Comparison of ENCODE assay signal across 1 cellular context in genomic region chr16:1474047-1474446, GRCh38.
TF ChIP-seq lines count a peak whose summit lies in the region.

No MANE protein-coding gene starts in this region.

TF ChIP-seq in GM12878, 131 proteins besides CTCF, POLR2A, EP300 and RAD21:
- no peak for TF ChIP-seq HDAC6 (IDR thresholded peaks at IDR 0.05; ENCODE audit: unreplicated experiment)
- no peak for TF ChIP-seq ZSCAN29 (IDR thresholded peaks at IDR 0.05)
- TF ChIP-seq HDGF (IDR thresholded peaks at IDR 0.05): no peak
- TF ChIP-seq REST (IDR thresholded peaks at IDR 0.05; ENCODE audit: low read depth, low read length): no peak
- no peak for TF ChIP-seq EZH2 (IDR thresholded peaks at IDR 0.05; ENCODE audit: borderline replicate concordance, control insufficient read depth, low read depth, low read length)
- TF ChIP-seq DPF2 (IDR thresholded peaks at IDR 0.05): no peak
- TF ChIP-seq, protein P1, sequence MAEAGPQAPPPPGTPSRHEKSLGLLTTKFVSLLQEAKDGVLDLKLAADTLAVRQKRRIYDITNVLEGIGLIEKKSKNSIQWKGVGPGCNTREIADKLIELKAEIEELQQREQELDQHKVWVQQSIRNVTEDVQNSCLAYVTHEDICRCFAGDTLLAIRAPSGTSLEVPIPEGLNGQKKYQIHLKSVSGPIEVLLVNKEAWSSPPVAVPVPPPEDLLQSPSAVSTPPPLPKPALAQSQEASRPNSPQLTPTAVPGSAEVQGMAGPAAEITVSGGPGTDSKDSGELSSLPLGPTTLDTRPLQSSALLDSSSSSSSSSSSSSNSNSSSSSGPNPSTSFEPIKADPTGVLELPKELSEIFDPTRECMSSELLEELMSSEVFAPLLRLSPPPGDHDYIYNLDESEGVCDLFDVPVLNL (IDR thresholded peaks at IDR 0.05; ENCODE audit: low read depth, low read length): no peak
- no peak for TF ChIP-seq TAF1 (IDR thresholded peaks at IDR 0.05; ENCODE audit: borderline replicate concordance, low read depth, low read length)
- TF ChIP-seq, protein P2, sequence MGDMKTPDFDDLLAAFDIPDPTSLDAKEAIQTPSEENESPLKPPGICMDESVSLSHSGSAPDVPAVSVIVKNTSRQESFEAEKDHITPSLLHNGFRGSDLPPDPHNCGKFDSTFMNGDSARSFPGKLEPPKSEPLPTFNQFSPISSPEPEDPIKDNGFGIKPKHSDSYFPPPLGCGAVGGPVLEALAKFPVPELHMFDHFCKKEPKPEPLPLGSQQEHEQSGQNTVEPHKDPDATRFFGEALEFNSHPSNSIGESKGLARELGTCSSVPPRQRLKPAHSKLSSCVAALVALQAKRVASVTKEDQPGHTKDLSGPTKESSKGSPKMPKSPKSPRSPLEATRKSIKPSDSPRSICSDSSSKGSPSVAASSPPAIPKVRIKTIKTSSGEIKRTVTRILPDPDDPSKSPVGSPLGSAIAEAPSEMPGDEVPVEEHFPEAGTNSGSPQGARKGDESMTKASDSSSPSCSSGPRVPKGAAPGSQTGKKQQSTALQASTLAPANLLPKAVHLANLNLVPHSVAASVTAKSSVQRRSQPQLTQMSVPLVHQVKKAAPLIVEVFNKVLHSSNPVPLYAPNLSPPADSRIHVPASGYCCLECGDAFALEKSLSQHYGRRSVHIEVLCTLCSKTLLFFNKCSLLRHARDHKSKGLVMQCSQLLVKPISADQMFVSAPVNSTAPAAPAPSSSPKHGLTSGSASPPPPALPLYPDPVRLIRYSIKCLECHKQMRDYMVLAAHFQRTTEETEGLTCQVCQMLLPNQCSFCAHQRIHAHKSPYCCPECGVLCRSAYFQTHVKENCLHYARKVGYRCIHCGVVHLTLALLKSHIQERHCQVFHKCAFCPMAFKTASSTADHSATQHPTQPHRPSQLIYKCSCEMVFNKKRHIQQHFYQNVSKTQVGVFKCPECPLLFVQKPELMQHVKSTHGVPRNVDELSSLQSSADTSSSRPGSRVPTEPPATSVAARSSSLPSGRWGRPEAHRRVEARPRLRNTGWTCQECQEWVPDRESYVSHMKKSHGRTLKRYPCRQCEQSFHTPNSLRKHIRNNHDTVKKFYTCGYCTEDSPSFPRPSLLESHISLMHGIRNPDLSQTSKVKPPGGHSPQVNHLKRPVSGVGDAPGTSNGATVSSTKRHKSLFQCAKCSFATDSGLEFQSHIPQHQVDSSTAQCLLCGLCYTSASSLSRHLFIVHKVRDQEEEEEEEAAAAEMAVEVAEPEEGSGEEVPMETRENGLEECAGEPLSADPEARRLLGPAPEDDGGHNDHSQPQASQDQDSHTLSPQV (IDR thresholded peaks at IDR 0.05): no peak
- no peak for TF ChIP-seq ZNF687 (IDR thresholded peaks at IDR 0.05)
- TF ChIP-seq, protein P3, sequence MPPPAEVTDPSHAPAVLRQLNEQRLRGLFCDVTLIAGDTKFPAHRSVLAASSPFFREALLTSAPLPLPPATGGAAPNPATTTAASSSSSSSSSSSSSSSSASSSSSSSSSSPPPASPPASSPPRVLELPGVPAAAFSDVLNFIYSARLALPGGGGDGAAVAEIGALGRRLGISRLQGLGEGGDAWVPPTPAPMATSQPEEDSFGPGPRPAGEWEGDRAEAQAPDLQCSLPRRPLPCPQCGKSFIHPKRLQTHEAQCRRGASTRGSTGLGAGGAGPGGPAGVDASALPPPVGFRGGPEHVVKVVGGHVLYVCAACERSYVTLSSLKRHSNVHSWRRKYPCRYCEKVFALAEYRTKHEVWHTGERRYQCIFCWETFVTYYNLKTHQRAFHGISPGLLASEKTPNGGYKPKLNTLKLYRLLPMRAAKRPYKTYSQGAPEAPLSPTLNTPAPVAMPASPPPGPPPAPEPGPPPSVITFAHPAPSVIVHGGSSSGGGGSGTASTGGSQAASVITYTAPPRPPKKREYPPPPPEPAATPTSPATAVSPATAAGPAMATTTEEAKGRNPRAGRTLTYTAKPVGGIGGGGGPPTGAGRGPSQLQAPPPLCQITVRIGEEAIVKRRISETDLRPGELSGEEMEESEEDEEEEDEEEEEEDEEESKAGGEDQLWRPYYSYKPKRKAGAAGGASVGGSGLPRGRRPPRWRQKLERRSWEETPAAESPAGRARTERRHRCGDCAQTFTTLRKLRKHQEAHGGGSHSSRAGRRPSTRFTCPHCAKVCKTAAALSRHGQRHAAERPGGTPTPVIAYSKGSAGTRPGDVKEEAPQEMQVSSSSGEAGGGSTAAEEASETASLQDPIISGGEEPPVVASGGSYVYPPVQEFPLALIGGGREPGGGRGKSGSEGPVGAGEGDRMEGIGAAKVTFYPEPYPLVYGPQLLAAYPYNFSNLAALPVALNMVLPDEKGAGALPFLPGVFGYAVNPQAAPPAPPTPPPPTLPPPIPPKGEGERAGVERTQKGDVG (CRISPR knock-in tag; IDR thresholded peaks at IDR 0.05): no peak
- TF ChIP-seq, protein P4, sequence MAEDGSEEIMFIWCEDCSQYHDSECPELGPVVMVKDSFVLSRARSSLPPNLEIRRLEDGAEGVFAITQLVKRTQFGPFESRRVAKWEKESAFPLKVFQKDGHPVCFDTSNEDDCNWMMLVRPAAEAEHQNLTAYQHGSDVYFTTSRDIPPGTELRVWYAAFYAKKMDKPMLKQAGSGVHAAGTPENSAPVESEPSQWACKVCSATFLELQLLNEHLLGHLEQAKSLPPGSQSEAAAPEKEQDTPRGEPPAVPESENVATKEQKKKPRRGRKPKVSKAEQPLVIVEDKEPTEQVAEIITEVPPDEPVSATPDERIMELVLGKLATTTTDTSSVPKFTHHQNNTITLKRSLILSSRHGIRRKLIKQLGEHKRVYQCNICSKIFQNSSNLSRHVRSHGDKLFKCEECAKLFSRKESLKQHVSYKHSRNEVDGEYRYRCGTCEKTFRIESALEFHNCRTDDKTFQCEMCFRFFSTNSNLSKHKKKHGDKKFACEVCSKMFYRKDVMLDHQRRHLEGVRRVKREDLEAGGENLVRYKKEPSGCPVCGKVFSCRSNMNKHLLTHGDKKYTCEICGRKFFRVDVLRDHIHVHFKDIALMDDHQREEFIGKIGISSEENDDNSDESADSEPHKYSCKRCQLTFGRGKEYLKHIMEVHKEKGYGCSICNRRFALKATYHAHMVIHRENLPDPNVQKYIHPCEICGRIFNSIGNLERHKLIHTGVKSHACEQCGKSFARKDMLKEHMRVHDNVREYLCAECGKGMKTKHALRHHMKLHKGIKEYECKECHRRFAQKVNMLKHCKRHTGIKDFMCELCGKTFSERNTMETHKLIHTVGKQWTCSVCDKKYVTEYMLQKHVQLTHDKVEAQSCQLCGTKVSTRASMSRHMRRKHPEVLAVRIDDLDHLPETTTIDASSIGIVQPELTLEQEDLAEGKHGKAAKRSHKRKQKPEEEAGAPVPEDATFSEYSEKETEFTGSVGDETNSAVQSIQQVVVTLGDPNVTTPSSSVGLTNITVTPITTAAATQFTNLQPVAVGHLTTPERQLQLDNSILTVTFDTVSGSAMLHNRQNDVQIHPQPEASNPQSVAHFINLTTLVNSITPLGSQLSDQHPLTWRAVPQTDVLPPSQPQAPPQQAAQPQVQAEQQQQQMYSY (CRISPR knock-in tag; IDR thresholded peaks at IDR 0.05): no peak
- no peak for TF ChIP-seq KAT2A (conservative IDR thresholded peaks at IDR 0.05; ENCODE audit: control insufficient read depth, low read depth, low read length)
- no peak for TF ChIP-seq TBL1XR1 (IDR thresholded peaks at IDR 0.05; ENCODE audit: low read depth, low read length)
- TF ChIP-seq TCF7 (IDR thresholded peaks at IDR 0.05; ENCODE audit: borderline replicate concordance): no peak
- TF ChIP-seq, protein P5, sequence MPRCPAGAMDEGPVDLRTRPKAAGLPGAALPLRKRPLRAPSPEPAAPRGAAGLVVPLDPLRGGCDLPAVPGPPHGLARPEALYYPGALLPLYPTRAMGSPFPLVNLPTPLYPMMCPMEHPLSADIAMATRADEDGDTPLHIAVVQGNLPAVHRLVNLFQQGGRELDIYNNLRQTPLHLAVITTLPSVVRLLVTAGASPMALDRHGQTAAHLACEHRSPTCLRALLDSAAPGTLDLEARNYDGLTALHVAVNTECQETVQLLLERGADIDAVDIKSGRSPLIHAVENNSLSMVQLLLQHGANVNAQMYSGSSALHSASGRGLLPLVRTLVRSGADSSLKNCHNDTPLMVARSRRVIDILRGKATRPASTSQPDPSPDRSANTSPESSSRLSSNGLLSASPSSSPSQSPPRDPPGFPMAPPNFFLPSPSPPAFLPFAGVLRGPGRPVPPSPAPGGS (IDR thresholded peaks at IDR 0.05; ENCODE audit: borderline replicate concordance, insufficient read depth, low read depth, low read length, poor library complexity, severe bottlenecking): no peak
- no peak for TF ChIP-seq RFX5 (IDR thresholded peaks at IDR 0.05; ENCODE audit: low read depth, low read length)
- no peak for TF ChIP-seq BCL11A (IDR thresholded peaks at IDR 0.05; ENCODE audit: low read depth, low read length)
- TF ChIP-seq ZBTB11 (CRISPR knock-in tag; IDR thresholded peaks at IDR 0.05): no peak
TF ChIP-seq in GM12878: peak in this region for 0.
